ENCODE assay signal across 1 cellular context in the genomic region with DNA sequence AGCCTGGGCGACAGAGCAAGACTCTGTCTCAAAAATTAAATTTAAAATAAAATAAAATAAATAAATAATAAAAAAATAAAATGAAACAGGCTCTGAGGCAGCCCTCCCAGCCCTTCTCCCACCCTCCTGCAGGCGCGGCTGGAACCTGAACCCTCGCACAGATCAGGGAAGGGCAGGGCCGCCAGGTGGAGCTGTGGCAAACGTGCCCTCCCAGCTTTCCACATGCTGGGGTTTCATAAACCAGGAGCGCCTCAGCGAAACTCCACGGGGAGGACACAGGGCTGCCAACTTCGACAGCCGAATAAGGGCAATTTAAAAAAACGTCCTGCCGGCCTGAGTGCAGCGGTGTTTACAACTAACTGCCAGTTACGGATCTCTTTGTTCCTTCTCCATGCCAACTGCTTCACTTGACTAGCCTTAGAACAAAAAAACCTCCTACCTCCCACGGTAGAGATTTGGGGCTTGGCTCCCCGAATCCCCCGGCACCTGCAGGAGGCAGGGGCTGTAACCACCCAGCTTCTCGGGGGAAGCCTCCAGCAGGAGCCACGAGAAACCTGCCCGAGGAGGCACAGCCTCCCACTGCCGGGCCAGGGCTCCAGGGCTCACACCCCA.
TF ChIP-seq lines count a peak whose summit lies in the region.

No MANE protein-coding gene starts in this region.

TF ChIP-seq in HepG2, 621 proteins besides CTCF, POLR2A, EP300 and RAD21 (continued from another document and continues in another):
- TF ChIP-seq, protein P1, sequence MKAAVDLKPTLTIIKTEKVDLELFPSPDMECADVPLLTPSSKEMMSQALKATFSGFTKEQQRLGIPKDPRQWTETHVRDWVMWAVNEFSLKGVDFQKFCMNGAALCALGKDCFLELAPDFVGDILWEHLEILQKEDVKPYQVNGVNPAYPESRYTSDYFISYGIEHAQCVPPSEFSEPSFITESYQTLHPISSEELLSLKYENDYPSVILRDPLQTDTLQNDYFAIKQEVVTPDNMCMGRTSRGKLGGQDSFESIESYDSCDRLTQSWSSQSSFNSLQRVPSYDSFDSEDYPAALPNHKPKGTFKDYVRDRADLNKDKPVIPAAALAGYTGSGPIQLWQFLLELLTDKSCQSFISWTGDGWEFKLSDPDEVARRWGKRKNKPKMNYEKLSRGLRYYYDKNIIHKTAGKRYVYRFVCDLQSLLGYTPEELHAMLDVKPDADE (CRISPR knock-in tag; IDR thresholded peaks at IDR 0.05), result no peak
- TF ChIP-seq EZH2 (conservative IDR thresholded peaks at IDR 0.05; ENCODE audit: low read depth, low read length) (no peak), SIX4 (CRISPR knock-in tag; IDR thresholded peaks at IDR 0.05) (0 out of 2 replicates have a peak, but pooled peaks have one; percentile 38), ZNF460 (CRISPR knock-in tag; IDR thresholded peaks at IDR 0.05; ENCODE audit: borderline replicate concordance) (no peak), RARA (CRISPR knock-in tag; IDR thresholded peaks at IDR 0.05) (peak; percentile 42; the same call in 1 of the 2 replicates), NR3C1 (CRISPR knock-in tag; IDR thresholded peaks at IDR 0.05) (no peak), MLLT10 (CRISPR knock-in tag; IDR thresholded peaks at IDR 0.05) (no peak), RARG (CRISPR knock-in tag; IDR thresholded peaks at IDR 0.05; ENCODE audit: low read depth) (no peak), STAG1 (CRISPR knock-in tag; IDR thresholded peaks at IDR 0.05) (peak; percentile 81), NFE2 (CRISPR knock-in tag; IDR thresholded peaks at IDR 0.05) (no peak), KDM4B (CRISPR knock-in tag; IDR thresholded peaks at IDR 0.05) (no peak), SIX1 (CRISPR knock-in tag; IDR thresholded peaks at IDR 0.05; ENCODE audit: borderline replicate concordance) (no peak), HNF4A (CRISPR knock-in tag; IDR thresholded peaks at IDR 0.05) (peak; percentile 41; the same call in 1 of the 2 replicates), NFYC (CRISPR knock-in tag; IDR thresholded peaks at IDR 0.05) (no peak), ZNF441 (CRISPR knock-in tag; IDR thresholded peaks at IDR 0.05; ENCODE audit: borderline replicate concordance) (no peak), JARID2 (CRISPR knock-in tag; IDR thresholded peaks at IDR 0.05; ENCODE audit: insufficient replicate concordance) (no peak), ZNF230 (CRISPR knock-in tag; IDR thresholded peaks at IDR 0.05) (0 out of 2 replicates have a peak, but pooled peaks have one; percentile 39), KLF13 (CRISPR knock-in tag; IDR thresholded peaks at IDR 0.05) (no peak), ZIK1 (CRISPR knock-in tag; IDR thresholded peaks at IDR 0.05; ENCODE audit: borderline replicate concordance, low read depth) (no peak), EHMT2 (IDR thresholded peaks at IDR 0.05; ENCODE audit: borderline replicate concordance, low read depth, low read length) (no peak), ETV6 (CRISPR knock-in tag; conservative IDR thresholded peaks at IDR 0.05) (no peak), ZBTB38 (CRISPR knock-in tag; IDR thresholded peaks at IDR 0.05) (peak; percentile 88), GABPA (IDR thresholded peaks at IDR 0.05; ENCODE audit: low read depth, low read length) (no peak), GABPA (CRISPR knock-in tag; IDR thresholded peaks at IDR 0.05; ENCODE audit: low read depth) (0 out of 2 replicates have a peak, but pooled peaks have one; percentile 22), ZNF292 (CRISPR knock-in tag; IDR thresholded peaks at IDR 0.05; ENCODE audit: borderline replicate concordance, low read depth) (no peak), CEBPB (IDR thresholded peaks at IDR 0.05; ENCODE audit: borderline replicate concordance, low read depth, low read length) (no peak), RBM39 (IDR thresholded peaks at IDR 0.05; ENCODE audit: low read depth, low read length, poor library complexity, severe bottlenecking) (no peak)
- TF ChIP-seq, protein P2, sequence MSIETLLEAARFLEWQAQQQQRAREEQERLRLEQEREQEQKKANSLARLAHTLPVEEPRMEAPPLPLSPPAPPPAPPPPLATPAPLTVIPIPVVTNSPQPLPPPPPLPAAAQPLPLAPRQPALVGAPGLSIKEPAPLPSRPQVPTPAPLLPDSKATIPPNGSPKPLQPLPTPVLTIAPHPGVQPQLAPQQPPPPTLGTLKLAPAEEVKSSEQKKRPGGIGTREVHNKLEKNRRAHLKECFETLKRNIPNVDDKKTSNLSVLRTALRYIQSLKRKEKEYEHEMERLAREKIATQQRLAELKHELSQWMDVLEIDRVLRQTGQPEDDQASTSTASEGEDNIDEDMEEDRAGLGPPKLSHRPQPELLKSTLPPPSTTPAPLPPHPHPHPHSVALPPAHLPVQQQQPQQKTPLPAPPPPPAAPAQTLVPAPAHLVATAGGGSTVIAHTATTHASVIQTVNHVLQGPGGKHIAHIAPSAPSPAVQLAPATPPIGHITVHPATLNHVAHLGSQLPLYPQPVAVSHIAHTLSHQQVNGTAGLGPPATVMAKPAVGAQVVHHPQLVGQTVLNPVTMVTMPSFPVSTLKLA (IDR thresholded peaks at IDR 0.05), result no peak
- TF ChIP-seq, protein P3, sequence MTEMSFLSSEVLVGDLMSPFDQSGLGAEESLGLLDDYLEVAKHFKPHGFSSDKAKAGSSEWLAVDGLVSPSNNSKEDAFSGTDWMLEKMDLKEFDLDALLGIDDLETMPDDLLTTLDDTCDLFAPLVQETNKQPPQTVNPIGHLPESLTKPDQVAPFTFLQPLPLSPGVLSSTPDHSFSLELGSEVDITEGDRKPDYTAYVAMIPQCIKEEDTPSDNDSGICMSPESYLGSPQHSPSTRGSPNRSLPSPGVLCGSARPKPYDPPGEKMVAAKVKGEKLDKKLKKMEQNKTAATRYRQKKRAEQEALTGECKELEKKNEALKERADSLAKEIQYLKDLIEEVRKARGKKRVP (CRISPR knock-in tag; IDR thresholded peaks at IDR 0.05), result no peak
- TF ChIP-seq, protein P4, sequence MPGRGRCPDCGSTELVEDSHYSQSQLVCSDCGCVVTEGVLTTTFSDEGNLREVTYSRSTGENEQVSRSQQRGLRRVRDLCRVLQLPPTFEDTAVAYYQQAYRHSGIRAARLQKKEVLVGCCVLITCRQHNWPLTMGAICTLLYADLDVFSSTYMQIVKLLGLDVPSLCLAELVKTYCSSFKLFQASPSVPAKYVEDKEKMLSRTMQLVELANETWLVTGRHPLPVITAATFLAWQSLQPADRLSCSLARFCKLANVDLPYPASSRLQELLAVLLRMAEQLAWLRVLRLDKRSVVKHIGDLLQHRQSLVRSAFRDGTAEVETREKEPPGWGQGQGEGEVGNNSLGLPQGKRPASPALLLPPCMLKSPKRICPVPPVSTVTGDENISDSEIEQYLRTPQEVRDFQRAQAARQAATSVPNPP (CRISPR knock-in tag; IDR thresholded peaks at IDR 0.05), result no peak
- TF ChIP-seq, protein P5, sequence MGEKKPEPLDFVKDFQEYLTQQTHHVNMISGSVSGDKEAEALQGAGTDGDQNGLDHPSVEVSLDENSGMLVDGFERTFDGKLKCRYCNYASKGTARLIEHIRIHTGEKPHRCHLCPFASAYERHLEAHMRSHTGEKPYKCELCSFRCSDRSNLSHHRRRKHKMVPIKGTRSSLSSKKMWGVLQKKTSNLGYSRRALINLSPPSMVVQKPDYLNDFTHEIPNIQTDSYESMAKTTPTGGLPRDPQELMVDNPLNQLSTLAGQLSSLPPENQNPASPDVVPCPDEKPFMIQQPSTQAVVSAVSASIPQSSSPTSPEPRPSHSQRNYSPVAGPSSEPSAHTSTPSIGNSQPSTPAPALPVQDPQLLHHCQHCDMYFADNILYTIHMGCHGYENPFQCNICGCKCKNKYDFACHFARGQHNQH (CRISPR knock-in tag; IDR thresholded peaks at IDR 0.05), result peak; percentile 57; the same call in 1 of the 2 replicates
- TF ChIP-seq, protein P6, sequence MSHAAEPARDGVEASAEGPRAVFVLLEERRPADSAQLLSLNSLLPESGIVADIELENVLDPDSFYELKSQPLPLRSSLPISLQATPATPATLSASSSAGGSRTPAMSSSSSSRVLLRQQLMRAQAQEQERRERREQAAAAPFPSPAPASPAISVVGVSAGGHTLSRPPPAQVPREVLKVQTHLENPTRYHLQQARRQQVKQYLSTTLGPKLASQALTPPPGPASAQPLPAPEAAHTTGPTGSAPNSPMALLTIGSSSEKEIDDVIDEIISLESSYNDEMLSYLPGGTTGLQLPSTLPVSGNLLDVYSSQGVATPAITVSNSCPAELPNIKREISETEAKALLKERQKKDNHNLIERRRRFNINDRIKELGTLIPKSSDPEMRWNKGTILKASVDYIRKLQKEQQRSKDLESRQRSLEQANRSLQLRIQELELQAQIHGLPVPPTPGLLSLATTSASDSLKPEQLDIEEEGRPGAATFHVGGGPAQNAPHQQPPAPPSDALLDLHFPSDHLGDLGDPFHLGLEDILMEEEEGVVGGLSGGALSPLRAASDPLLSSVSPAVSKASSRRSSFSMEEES (CRISPR knock-in tag; IDR thresholded peaks at IDR 0.05), result no peak
- TF ChIP-seq, protein P7, sequence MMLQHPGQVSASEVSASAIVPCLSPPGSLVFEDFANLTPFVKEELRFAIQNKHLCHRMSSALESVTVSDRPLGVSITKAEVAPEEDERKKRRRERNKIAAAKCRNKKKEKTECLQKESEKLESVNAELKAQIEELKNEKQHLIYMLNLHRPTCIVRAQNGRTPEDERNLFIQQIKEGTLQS (CRISPR knock-in tag; IDR thresholded peaks at IDR 0.05), result no peak
- TF ChIP-seq, protein P8, sequence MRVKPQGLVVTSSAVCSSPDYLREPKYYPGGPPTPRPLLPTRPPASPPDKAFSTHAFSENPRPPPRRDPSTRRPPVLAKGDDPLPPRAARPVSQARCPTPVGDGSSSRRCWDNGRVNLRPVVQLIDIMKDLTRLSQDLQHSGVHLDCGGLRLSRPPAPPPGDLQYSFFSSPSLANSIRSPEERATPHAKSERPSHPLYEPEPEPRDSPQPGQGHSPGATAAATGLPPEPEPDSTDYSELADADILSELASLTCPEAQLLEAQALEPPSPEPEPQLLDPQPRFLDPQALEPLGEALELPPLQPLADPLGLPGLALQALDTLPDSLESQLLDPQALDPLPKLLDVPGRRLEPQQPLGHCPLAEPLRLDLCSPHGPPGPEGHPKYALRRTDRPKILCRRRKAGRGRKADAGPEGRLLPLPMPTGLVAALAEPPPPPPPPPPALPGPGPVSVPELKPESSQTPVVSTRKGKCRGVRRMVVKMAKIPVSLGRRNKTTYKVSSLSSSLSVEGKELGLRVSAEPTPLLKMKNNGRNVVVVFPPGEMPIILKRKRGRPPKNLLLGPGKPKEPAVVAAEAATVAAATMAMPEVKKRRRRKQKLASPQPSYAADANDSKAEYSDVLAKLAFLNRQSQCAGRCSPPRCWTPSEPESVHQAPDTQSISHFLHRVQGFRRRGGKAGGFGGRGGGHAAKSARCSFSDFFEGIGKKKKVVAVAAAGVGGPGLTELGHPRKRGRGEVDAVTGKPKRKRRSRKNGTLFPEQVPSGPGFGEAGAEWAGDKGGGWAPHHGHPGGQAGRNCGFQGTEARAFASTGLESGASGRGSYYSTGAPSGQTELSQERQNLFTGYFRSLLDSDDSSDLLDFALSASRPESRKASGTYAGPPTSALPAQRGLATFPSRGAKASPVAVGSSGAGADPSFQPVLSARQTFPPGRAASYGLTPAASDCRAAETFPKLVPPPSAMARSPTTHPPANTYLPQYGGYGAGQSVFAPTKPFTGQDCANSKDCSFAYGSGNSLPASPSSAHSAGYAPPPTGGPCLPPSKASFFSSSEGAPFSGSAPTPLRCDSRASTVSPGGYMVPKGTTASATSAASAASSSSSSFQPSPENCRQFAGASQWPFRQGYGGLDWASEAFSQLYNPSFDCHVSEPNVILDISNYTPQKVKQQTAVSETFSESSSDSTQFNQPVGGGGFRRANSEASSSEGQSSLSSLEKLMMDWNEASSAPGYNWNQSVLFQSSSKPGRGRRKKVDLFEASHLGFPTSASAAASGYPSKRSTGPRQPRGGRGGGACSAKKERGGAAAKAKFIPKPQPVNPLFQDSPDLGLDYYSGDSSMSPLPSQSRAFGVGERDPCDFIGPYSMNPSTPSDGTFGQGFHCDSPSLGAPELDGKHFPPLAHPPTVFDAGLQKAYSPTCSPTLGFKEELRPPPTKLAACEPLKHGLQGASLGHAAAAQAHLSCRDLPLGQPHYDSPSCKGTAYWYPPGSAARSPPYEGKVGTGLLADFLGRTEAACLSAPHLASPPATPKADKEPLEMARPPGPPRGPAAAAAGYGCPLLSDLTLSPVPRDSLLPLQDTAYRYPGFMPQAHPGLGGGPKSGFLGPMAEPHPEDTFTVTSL (CRISPR knock-in tag; IDR thresholded peaks at IDR 0.05; ENCODE audit: borderline replicate concordance), result no peak
- TF ChIP-seq, protein P9, sequence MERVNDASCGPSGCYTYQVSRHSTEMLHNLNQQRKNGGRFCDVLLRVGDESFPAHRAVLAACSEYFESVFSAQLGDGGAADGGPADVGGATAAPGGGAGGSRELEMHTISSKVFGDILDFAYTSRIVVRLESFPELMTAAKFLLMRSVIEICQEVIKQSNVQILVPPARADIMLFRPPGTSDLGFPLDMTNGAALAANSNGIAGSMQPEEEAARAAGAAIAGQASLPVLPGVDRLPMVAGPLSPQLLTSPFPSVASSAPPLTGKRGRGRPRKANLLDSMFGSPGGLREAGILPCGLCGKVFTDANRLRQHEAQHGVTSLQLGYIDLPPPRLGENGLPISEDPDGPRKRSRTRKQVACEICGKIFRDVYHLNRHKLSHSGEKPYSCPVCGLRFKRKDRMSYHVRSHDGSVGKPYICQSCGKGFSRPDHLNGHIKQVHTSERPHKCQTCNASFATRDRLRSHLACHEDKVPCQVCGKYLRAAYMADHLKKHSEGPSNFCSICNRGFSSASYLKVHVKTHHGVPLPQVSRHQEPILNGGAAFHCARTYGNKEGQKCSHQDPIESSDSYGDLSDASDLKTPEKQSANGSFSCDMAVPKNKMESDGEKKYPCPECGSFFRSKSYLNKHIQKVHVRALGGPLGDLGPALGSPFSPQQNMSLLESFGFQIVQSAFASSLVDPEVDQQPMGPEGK (CRISPR knock-in tag; IDR thresholded peaks at IDR 0.05), result peak; percentile 59; the same call in 1 of the 2 replicates
- TF ChIP-seq, protein P10, sequence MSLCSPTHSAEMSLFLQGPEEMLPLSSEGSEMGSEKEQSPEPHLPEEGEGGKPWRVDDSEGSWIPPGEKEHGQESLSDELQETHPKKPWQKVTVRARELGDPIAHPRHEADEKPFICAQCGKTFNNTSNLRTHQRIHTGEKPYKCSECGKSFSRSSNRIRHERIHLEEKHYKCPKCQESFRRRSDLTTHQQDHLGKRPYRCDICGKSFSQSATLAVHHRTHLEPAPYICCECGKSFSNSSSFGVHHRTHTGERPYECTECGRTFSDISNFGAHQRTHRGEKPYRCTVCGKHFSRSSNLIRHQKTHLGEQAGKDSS (CRISPR knock-in tag; IDR thresholded peaks at IDR 0.05; ENCODE audit: borderline replicate concordance, low read depth), result peak; percentile 72; the same call in 1 of the 2 replicates
- TF ChIP-seq, protein P11, sequence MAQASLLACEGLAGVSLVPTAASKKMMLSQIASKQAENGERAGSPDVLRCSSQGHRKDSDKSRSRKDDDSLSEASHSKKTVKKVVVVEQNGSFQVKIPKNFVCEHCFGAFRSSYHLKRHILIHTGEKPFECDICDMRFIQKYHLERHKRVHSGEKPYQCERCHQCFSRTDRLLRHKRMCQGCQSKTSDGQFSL (CRISPR knock-in tag; IDR thresholded peaks at IDR 0.05), result no peak
- TF ChIP-seq, protein P12, sequence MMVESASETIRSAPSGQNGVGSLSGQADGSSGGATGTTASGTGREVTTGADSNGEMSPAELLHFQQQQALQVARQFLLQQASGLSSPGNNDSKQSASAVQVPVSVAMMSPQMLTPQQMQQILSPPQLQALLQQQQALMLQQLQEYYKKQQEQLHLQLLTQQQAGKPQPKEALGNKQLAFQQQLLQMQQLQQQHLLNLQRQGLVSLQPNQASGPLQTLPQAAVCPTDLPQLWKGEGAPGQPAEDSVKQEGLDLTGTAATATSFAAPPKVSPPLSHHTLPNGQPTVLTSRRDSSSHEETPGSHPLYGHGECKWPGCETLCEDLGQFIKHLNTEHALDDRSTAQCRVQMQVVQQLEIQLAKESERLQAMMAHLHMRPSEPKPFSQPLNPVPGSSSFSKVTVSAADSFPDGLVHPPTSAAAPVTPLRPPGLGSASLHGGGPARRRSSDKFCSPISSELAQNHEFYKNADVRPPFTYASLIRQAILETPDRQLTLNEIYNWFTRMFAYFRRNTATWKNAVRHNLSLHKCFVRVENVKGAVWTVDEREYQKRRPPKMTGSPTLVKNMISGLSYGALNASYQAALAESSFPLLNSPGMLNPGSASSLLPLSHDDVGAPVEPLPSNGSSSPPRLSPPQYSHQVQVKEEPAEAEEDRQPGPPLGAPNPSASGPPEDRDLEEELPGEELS (CRISPR knock-in tag; IDR thresholded peaks at IDR 0.05), result no peak
